ENCODE assay signal across 14 cellular contexts in genomic region chr21:36035381-36035791, GRCh38. TPM values are rescaled to one million over a fixed set of nuclear protein-coding genes. Genes with fewer than 3 reads are reported as not detected.
A peak's percentile ranks its signal among the peaks of the same experiment; 100 is the strongest.
DNase-seq lines count a peak whose midpoint lies in the region; ATAC-seq and TF ChIP-seq lines count a peak whose summit lies in the region.
"Had no signal": no experiment of that assay in that cellular context is flagged by ENCODE, and none has a peak within 500 bp of the region (broad histone marks: within the 10 kb centered on the region; RNA-seq: fewer than 3 reads in every experiment).

No MANE protein-coding gene starts in this region.

- H3K36me3 ChIP-seq in WERI-Rb-1 = peaks cover 71% of the 10 kb centered on the region
- H3K36me3 ChIP-seq in psoas muscle (ENCODE audit: insufficient read depth in 1 of 2, low read depth in 1 of 2) = peaks cover 7 to 61% of the 10 kb centered on the region in 2 donors

- peaks cover 24% of the 10 kb centered on the region for H3K36me3 Mint-ChIP-seq in natural killer cell treated with Interleukin-12 subunit alpha and Interleukin-12 subunit beta and Interleukin-15 and Interleukin-18, amount 100 ng/mL, for 72 hours

- no peak for ATAC-seq in natural killer cell treated with Interleukin-12 subunit alpha and Interleukin-12 subunit beta and Interleukin-15 and Interleukin-18, amount 100 ng/mL, for 72 hours
- ATAC-seq in psoas muscle = no peak
- ATAC-seq: T-cell had no signal

- no peaks in the 10 kb centered on the region for H3K9me3 Mint-ChIP-seq in natural killer cell treated with Interleukin-12 subunit alpha and Interleukin-12 subunit beta and Interleukin-15 and Interleukin-18, amount 100 ng/mL, for 72 hours
- H3K9me3 Mint-ChIP-seq: activated T-cell treated with anti-CD3 and anti-CD28 coated beads, Interleukin-2, amount 50 U/mL, for 24 hours; dendritic cell treated with granulocyte-macrophage colony-stimulating factor and Interleukin-4, amounts not matched to agents 40 ng/mL and 50 ng/mL, for 4 days; T-cell had no signal

- H3K27me3 ChIP-seq in WERI-Rb-1 (ENCODE audit: insufficient read depth, low read depth, severe bottlenecking) (no peaks in the 10 kb centered on the region), psoas muscle (ENCODE audit: insufficient read depth in 3 of 3, low read length in 2 of 3) (no peaks in the 10 kb centered on the region)

- 75 to 86% (median 81%) methylated on average over 10 of the region's 10 CpGs for WGBS in psoas muscle, 3 donors

- H3K4me3 Mint-ChIP-seq in natural killer cell treated with Interleukin-12 subunit alpha and Interleukin-12 subunit beta and Interleukin-15 and Interleukin-18, amount 100 ng/mL, for 72 hours = no peak overlapping the region
- H3K4me3 Mint-ChIP-seq: activated T-cell treated with anti-CD3 and anti-CD28 coated beads, Interleukin-2, amount 50 U/mL, for 24 hours; dendritic cell treated with granulocyte-macrophage colony-stimulating factor and Interleukin-4, amounts not matched to agents 40 ng/mL and 50 ng/mL, for 4 days; T-cell had no signal

- no peaks in the 10 kb centered on the region for H3K4me1 Mint-ChIP-seq in natural killer cell treated with Interleukin-12 subunit alpha and Interleukin-12 subunit beta and Interleukin-15 and Interleukin-18, amount 100 ng/mL, for 72 hours (ENCODE audit: low read depth in 2 of 2)
- H3K4me1 Mint-ChIP-seq: T-cell had no signal

- H3K27ac ChIP-seq in WERI-Rb-1 (no peak overlapping the region), psoas muscle (no peak overlapping the region)

- TF ChIP-seq CTCF in WERI-Rb-1 (IDR thresholded peaks at IDR 0.05; ENCODE audit: low read depth, low read length) = peak; percentile 49
- no peak for TF ChIP-seq CTCF in psoas muscle (IDR thresholded peaks at IDR 0.05)

- intact Hi-C loops in psoas muscle (cut with DNase I) = loop anchor here in 1 of 2 donors (10.0 kb wide), 1 partner anchor 69 kb away; no protein-coding TSS in a partner anchor

- peaks cover 12% of the 10 kb centered on the region for H3K4me1 ChIP-seq in psoas muscle

- H3K9me3 ChIP-seq in WERI-Rb-1 (ENCODE audit: severe bottlenecking) = no peaks in the 10 kb centered on the region
- no peaks in the 10 kb centered on the region for H3K9me3 ChIP-seq in psoas muscle

- no peaks in the 10 kb centered on the region for H3K27me3 Mint-ChIP-seq in natural killer cell treated with Interleukin-12 subunit alpha and Interleukin-12 subunit beta and Interleukin-15 and Interleukin-18, amount 100 ng/mL, for 72 hours
- H3K27me3 Mint-ChIP-seq: activated T-cell treated with anti-CD3 and anti-CD28 coated beads, Interleukin-2, amount 50 U/mL, for 24 hours; dendritic cell treated with granulocyte-macrophage colony-stimulating factor and Interleukin-4, amounts not matched to agents 40 ng/mL and 50 ng/mL, for 4 days; T-cell had no signal

- no peak overlapping the region for H3K27ac Mint-ChIP-seq in natural killer cell treated with Interleukin-12 subunit alpha and Interleukin-12 subunit beta and Interleukin-15 and Interleukin-18, amount 100 ng/mL, for 72 hours
- H3K27ac Mint-ChIP-seq: activated T-cell treated with anti-CD3 and anti-CD28 coated beads, Interleukin-2, amount 50 U/mL, for 24 hours; dendritic cell treated with granulocyte-macrophage colony-stimulating factor and Interleukin-4, amounts not matched to agents 40 ng/mL and 50 ng/mL, for 4 days; T-cell had no signal

- DNase-seq in CMK (ENCODE audit: low read depth) (peak; percentile 54), ELF-1 (ENCODE audit: low read depth, low spot score) (peak; percentile 63), WERI-Rb-1 (peak; percentile 39), left kidney (ENCODE audit: low read depth, low spot score) (peak; percentile 65), psoas muscle (no peak), HPDE6-E6E7 (ENCODE audit: extremely low spot score) (no peak)
- no peak for DNase-seq in natural killer cell treated with Interleukin-12 subunit alpha and Interleukin-12 subunit beta and Interleukin-15 and Interleukin-18, amount 100 ng/mL, for 72 hours (ENCODE audit: low spot score)
- DNase-seq: activated CD4-positive, alpha-beta T cell treated with anti-CD3 and anti-CD28 coated beads for 1 hour; activated T-cell treated with anti-CD3 and anti-CD28 coated beads, Interleukin-2, amount 50 U/mL, for 24 hours; aorta; C1 segment of cervical spinal cord; IMR-90; T-cell had no signal

- no peak overlapping the region for H3K4me3 ChIP-seq in WERI-Rb-1 (ENCODE audit: low read depth, low read length)
- no peak overlapping the region for H3K4me3 ChIP-seq in psoas muscle

RNA-seq across cellular contexts. Expression of gene SETD4, which starts 24.9 kb away (rescaled TPM):
- 10 to 100 TPM; 18.2 to 29.1 TPM for total RNA-seq in natural killer cell treated with Interleukin-12 subunit alpha and Interleukin-12 subunit beta and Interleukin-15 and Interleukin-18, amount 100 ng/mL, for 72 hours
- 10 to 100 TPM in 2 of 4 donors, 1 to 10 TPM in 2; 6.5 to 12.1 (median 10.2) TPM for total RNA-seq in psoas muscle
- polyA plus RNA-seq in psoas muscle = 10 to 100 TPM in 2 of 3 donors, 1 to 10 TPM in 1; 8.7 to 17.9 (median 12.8) TPM

RNA-seq across cellular contexts. Expression of gene CBR1, which starts 34.4 kb away (rescaled TPM):
- 10 to 100 TPM; 34.2 to 43.3 TPM for total RNA-seq in natural killer cell treated with Interleukin-12 subunit alpha and Interleukin-12 subunit beta and Interleukin-15 and Interleukin-18, amount 100 ng/mL, for 72 hours
- total RNA-seq in psoas muscle = 10 to 100 TPM; 15.2 to 47.7 (median 31.0) TPM
- 10 to 100 TPM; 45.9 to 94.0 (median 71.7) TPM for polyA plus RNA-seq in psoas muscle

Comparison
In these comparisons a context has a peak if more than half of its experiments do, and no peak if none do; other contexts are left out.
1. DNase-seq: peak in CMK (single experiment), ELF-1 (single experiment), WERI-Rb-1 (single experiment) and left kidney (single experiment); none in natural killer cell treated with Interleukin-12 subunit alpha and Interleukin-12 subunit beta and Interleukin-15 and Interleukin-18, amount 100 ng/mL, for 72 hours (single experiment), psoas muscle (0 of 2) and HPDE6-E6E7 (single experiment).